ENCODE assay signal across 8 cellular contexts in genomic region chr15:90097475-90097874, GRCh38. TPM values are rescaled to one million over a fixed set of nuclear protein-coding genes. Genes with fewer than 3 reads are reported as not detected.
DNase-seq lines count a peak whose midpoint lies in the region; ATAC-seq and TF ChIP-seq lines count a peak whose summit lies in the region.

No MANE protein-coding gene starts in this region.

- H3K27me3 ChIP-seq in mucosa of rectum (ENCODE audit: control insufficient read depth in 2 of 2, insufficient read depth in 2 of 2, low read length in 2 of 2) (no peaks in the 10 kb centered on the region), vagina (no peaks in the 10 kb centered on the region)

- TF ChIP-seq CTCF in vagina (IDR thresholded peaks at IDR 0.05): no peak

- H3K9me3 ChIP-seq in mucosa of rectum (ENCODE audit: control insufficient read depth in 2 of 2, low read length in 2 of 2) (no peaks in the 10 kb centered on the region), vagina (no peaks in the 10 kb centered on the region)

- H3K27ac ChIP-seq in mucosa of rectum (ENCODE audit: low read depth in 2 of 2, low read length in 2 of 2) (peak overlapping the region; percentile 31 to 50), vagina (peak overlapping the region; percentile 97)

- H3K4me1 ChIP-seq in mucosa of rectum (ENCODE audit: control insufficient read depth in 2 of 2, insufficient read depth in 2 of 2, low read length in 2 of 2): peaks cover 23 to 27% of the 10 kb centered on the region in 2 donors
- peaks cover 57% of the 10 kb centered on the region for H3K4me1 ChIP-seq in vagina

- no peak for TF ChIP-seq POLR2A in vagina (IDR thresholded peaks at IDR 0.05)

- H3K4me3 ChIP-seq in mucosa of rectum (ENCODE audit: low read length in 2 of 2): peak overlapping the region in 1 of 2 donors; percentile 50
- peak overlapping the region in 1 of 2 donors; percentile 1 for H3K4me3 ChIP-seq in vagina

- H3K9ac ChIP-seq in mucosa of rectum (ENCODE audit: low read depth in 1 of 2, low read length in 2 of 2): peak overlapping the region in 1 of 2 donors; percentile 43

- peak; percentile 48 for ATAC-seq in HG03520 (IDR thresholded peaks at IDR 0.05; ENCODE audit: unreplicated experiment)

- DNase-seq in stimulated activated CD4-positive, alpha-beta T cell treated with anti-CD3 and anti-CD28 coated beads, Interleukin-12 subunit alpha, Interleukin-12 subunit beta, amount 100 ng/mL, for 4 hours: peak; percentile 33
- DNase-seq in stimulated activated CD4-positive, alpha-beta T cell treated with anti-CD3 and anti-CD28 coated beads, Interleukin-2, amount 100 ng/mL, for 48 hours: no peak
- DNase-seq in activated T-cell treated with anti-CD3 and anti-CD28 coated beads for 24 hours (ENCODE audit: low read depth) (peak; percentile 62), vagina (ENCODE audit: extremely low spot score in 2 of 2) (no peak), HK-2 (ENCODE audit: unreplicated experiment) (no peak), head of caudate nucleus (no peak)

- intact Hi-C loops in vagina (cut with DNase I): no loop called here
- intact Hi-C loops in head of caudate nucleus (cut with DNase I): no loop called here

- peaks cover 0 to 3% of the 10 kb centered on the region in 2 donors for H3K36me3 ChIP-seq in mucosa of rectum (ENCODE audit: control insufficient read depth in 2 of 2, insufficient read depth in 2 of 2, low read length in 2 of 2)
- H3K36me3 ChIP-seq in vagina: no peaks in the 10 kb centered on the region

RNA-seq across cellular contexts. Expression of gene IDH2, which starts 4.8 kb away (rescaled TPM):
- 39.3 TPM for total RNA-seq in vagina

Comparison
In these comparisons a context has a peak if more than half of its experiments do, and no peak if none do; other contexts are left out.
1. DNase-seq: peak in stimulated activated CD4-positive, alpha-beta T cell treated with anti-CD3 and anti-CD28 coated beads, Interleukin-12 subunit alpha, Interleukin-12 subunit beta, amount 100 ng/mL, for 4 hours (single experiment) and activated T-cell treated with anti-CD3 and anti-CD28 coated beads for 24 hours (single experiment); none in stimulated activated CD4-positive, alpha-beta T cell treated with anti-CD3 and anti-CD28 coated beads, Interleukin-2, amount 100 ng/mL, for 48 hours (0 of 2), vagina (0 of 2), HK-2 (single experiment) and head of caudate nucleus (0 of 42).